8 cellular contexts compared by ENCODE assay signal in the genomic region with DNA sequence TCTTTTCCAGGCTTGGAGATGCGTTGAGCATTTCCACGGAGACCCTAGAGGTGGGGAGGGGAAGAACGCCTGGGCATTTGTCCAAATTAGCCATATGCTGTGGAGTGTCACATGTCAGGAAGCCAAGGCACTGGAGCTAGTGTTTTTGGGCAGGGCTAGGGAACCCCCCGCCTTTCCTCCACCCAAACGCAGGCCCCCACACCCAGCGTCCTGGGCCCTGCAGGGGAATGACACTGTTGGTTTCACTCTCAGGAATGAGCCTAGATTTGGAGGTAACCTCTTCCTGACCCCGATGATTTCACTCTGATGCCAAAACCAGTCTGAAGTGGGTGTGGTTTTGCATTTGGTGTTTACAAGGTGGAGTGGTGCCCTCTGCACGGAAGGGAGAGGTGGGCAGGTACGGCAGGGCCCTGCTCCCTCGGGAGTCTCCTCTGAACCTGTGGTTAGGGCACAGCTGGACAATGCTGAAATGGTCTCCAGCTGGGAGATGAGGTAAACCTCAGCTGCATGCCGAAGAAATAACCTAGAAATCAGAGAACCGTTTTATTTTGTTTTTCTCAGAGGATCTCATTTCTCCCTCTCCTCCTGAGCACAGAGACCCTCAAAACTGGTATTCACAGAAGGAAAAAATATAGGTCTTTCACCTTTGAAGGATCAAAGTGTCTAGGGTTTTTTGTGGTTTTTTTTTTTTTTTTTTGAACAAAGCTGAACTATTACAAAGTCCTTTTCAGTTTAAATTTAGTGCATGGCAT. TPM values are rescaled to one million over a fixed set of nuclear protein-coding genes. Genes with fewer than 3 reads are reported as not detected.
DNase-seq lines count a peak whose midpoint lies in the region; ATAC-seq, FAIRE-seq and TF ChIP-seq lines count a peak whose summit lies in the region.

No MANE protein-coding gene starts in this region.

- TF ChIP-seq POLR2A in body of pancreas (IDR thresholded peaks at IDR 0.05): no peak

- POLR2A ChIA-PET in GM10248 (lab: Yijun Ruan, JAX): interaction anchor here (0.9 kb wide), 1 partner anchor 27 kb away, joined by 7 read pairs; no protein-coding TSS in a partner anchor

- dilution Hi-C loops in keratinocyte (cut with MboI; ENCODE audit: extremely low pct_ligation_motif_present, low sequenced_read_pairs): no loop called here

- H3K4me3 ChIP-seq in keratinocyte (ENCODE audit: control insufficient read depth in 2 of 3, extremely low read depth in 1 of 3, insufficient read depth in 2 of 3, low read depth in 1 of 3, low read length in 3 of 3) (no peak overlapping the region), body of pancreas (no peak overlapping the region)
- H3K4me3 ChIP-seq in effector memory CD4-positive, alpha-beta T cell (ENCODE audit: insufficient read depth, low read depth, low read length, poor library complexity, severe bottlenecking): no peak overlapping the region

- CTCF ChIA-PET in GM10248 (lab: Yijun Ruan, JAX): interaction anchor here (0.8 to 12.2 kb wide), 14 partner anchors 7 to 438 kb away, joined by 3 to 373 read pairs (median 4); no protein-coding TSS in a partner anchor

- WGBS in body of pancreas, 2 donors: 64 to 66% methylated on average over 12 of the region's 12 CpGs

- DNase-seq in GM10248 (ENCODE audit: extremely low spot score): peak; percentile 45
- DNase-seq in NCI-H1092 treated with DMSO at 0.1 percent for 48 hours (lab: John Stamatoyannopoulos, UW): peak; percentile 78
- peak; percentile 67 for DNase-seq in activated effector memory CD4-positive, alpha-beta T cell treated with anti-CD3 and anti-CD28 coated beads, Interleukin-2, amount 50 U/mL, for 16 hours
- DNase-seq in keratinocyte (ENCODE audit: low read depth, low spot score): no peak
- DNase-seq in body of pancreas: no peak
- no peak for DNase-seq in NCI-H1048 (lab: John Stamatoyannopoulos, UW)
- no peak for DNase-seq in effector memory CD4-positive, alpha-beta T cell

- no peaks in the 10 kb centered on the region for H3K27me3 ChIP-seq in keratinocyte (ENCODE audit: control insufficient read depth, extremely low read depth, insufficient read depth, low read length)
- H3K27me3 ChIP-seq in body of pancreas: no peaks in the 10 kb centered on the region
- H3K27me3 ChIP-seq in effector memory CD4-positive, alpha-beta T cell (replicated peaks; ENCODE audit: control insufficient read depth, insufficient read depth, low read length, poor library complexity, severe bottlenecking): no peaks in the 10 kb centered on the region

- H3K9me3 ChIP-seq in keratinocyte (ENCODE audit: control insufficient read depth, low read depth, low read length): no peaks in the 10 kb centered on the region
- H3K9me3 ChIP-seq in body of pancreas: no peaks in the 10 kb centered on the region
- no peaks in the 10 kb centered on the region for H3K9me3 ChIP-seq in effector memory CD4-positive, alpha-beta T cell (ENCODE audit: control insufficient read depth, low read length)

- no peak overlapping the region for H3K4me2 ChIP-seq in keratinocyte (ENCODE audit: control insufficient read depth, extremely low read depth, insufficient read depth, low read depth, low read length)

- no peak overlapping the region for H2AFZ ChIP-seq in keratinocyte (ENCODE audit: control insufficient read depth, low read length)

- H3K79me2 ChIP-seq in keratinocyte (ENCODE audit: control insufficient read depth, insufficient read depth, low read length): no peaks in the 10 kb centered on the region

- H3K9ac ChIP-seq in keratinocyte (ENCODE audit: control insufficient read depth, extremely low read depth, insufficient read depth, low read length): no peak overlapping the region

- H3K4me1 ChIP-seq in keratinocyte (ENCODE audit: control insufficient read depth, extremely low read depth, insufficient read depth, low read length) (peaks cover 6% of the 10 kb centered on the region), body of pancreas (no peaks in the 10 kb centered on the region)
- H3K4me1 ChIP-seq in effector memory CD4-positive, alpha-beta T cell (ENCODE audit: control insufficient read depth, insufficient read depth, low read length, poor library complexity, severe bottlenecking): peaks cover 7% of the 10 kb centered on the region

- peak; percentile 58 for ATAC-seq in GM21723 (IDR thresholded peaks at IDR 0.05; ENCODE audit: unreplicated experiment)
- no peak for ATAC-seq in body of pancreas

- no peak for FAIRE-seq in keratinocyte (lab: Jason Lieb, UNC)

- TF ChIP-seq CTCF in GM10248 (IDR thresholded peaks at IDR 0.05; ENCODE audit: control extremely low read depth, extremely low read depth, low read depth, missing control alignments) (no peak), keratinocyte (optimal IDR thresholded peaks at IDR 0.05 in 1 of 3, IDR thresholded peaks at IDR 0.05 in 1 of 3, conservative IDR thresholded peaks at IDR 0.05 in 1 of 3; ENCODE audit: extremely low read depth in 1 of 3, insufficient read depth in 2 of 3, low read length in 3 of 3) (no peak), body of pancreas (IDR thresholded peaks at IDR 0.05) (no peak)

- H3K36me3 ChIP-seq in keratinocyte (ENCODE audit: control insufficient read depth in 2 of 2, extremely low read depth in 1 of 2, insufficient read depth in 2 of 2, low read length in 2 of 2): peaks cover 4 to 32% of the 10 kb centered on the region in 2 experiments
- no peaks in the 10 kb centered on the region for H3K36me3 ChIP-seq in body of pancreas (replicated peaks in 1 of 2; ENCODE audit: insufficient read depth in 1 of 2, low read depth in 2 of 2)
- no peaks in the 10 kb centered on the region for H3K36me3 ChIP-seq in effector memory CD4-positive, alpha-beta T cell (ENCODE audit: control insufficient read depth, insufficient read depth, low read length)

- intact Hi-C loops in body of pancreas (cut with DNase I): loop anchor here (5.0 kb wide), 1 partner anchor 437 kb away; no protein-coding TSS in a partner anchor

- no peaks in the 10 kb centered on the region for H3K9me1 ChIP-seq in keratinocyte (ENCODE audit: control insufficient read depth, extremely low read depth, insufficient read depth, low read length)

- H4K20me1 ChIP-seq in keratinocyte (ENCODE audit: control insufficient read depth, extremely low read depth, insufficient read depth, low read length): no peaks in the 10 kb centered on the region

- H3K27ac ChIP-seq in keratinocyte (ENCODE audit: control insufficient read depth, insufficient read depth, low read length) (peak overlapping the region; percentile 42), body of pancreas (no peak overlapping the region)
- H3K27ac ChIP-seq in effector memory CD4-positive, alpha-beta T cell (ENCODE audit: insufficient read depth, low read length, poor library complexity, severe bottlenecking): no peak overlapping the region

RNA-seq across cellular contexts. Expression of gene MTHFD1L, which starts 29.6 kb away (rescaled TPM):
- 17.4 to 38.0 TPM (median 35.4 TPM) in 3 replicates for polyA plus RNA-seq in keratinocyte
- polyA plus RNA-seq in keratinocyte (2011; ENCODE audit: low read depth): 33.8 TPM
- 22.6 and 31.8 TPM in 2 replicates for polyA plus RNA-seq in keratinocyte (2011; cell fraction: cytosol; rRNA removed)
- polyA plus RNA-seq in keratinocyte (2011; cell fraction: nucleus; rRNA removed): 25.1 and 30.7 TPM in 2 replicates
- polyA plus RNA-seq in keratinocyte (2012; ENCODE audit: low replicate concordance): 29.0 and 35.1 TPM in 2 replicates
- polyA minus RNA-seq in keratinocyte: 15.2 to 38.6 TPM (median 23.4 TPM) in 3 replicates
- polyA minus RNA-seq in keratinocyte (2011; cell fraction: cytosol; rRNA and poly(A)+ RNA removed): 31.1 TPM
- polyA minus RNA-seq in keratinocyte (2011; cell fraction: nucleus; rRNA and poly(A)+ RNA removed): 21.8 and 39.6 TPM in 2 replicates
- total RNA-seq in body of pancreas: 10 to 100 TPM; 13.0 to 19.1 TPM

Comparison
In these comparisons a context has a peak if more than half of its experiments do, and no peak if none do; other contexts are left out.
1. DNase-seq: peak in GM10248 (single experiment), NCI-H1092 treated with DMSO at 0.1 percent for 48 hours (single experiment) and activated effector memory CD4-positive, alpha-beta T cell treated with anti-CD3 and anti-CD28 coated beads, Interleukin-2, amount 50 U/mL, for 16 hours (single experiment); none in keratinocyte (single experiment), body of pancreas (0 of 4), NCI-H1048 (single experiment) and effector memory CD4-positive, alpha-beta T cell (0 of 3).